In the genomic region with DNA sequence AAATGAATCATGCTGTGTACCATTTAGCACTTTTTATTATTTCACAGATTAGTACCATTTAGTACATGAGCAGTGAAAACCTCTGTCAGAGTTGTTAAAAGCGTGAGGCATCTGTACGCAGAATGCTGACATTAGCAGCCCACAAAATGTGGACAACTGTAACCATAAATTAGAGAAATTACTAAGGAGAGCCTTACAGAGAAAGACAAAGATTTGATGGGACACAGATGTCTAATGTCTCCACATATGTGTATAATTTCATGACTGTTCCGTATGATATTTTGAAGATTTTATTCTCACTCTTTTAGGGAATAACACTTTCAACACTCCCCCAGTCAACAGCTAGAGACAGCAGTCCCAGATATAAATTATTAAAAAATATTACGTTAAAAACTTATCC, we compare ENCODE assay signal across 28 cellular contexts.
"Had no signal": no experiment of that assay in that cellular context is flagged by ENCODE, and none has a peak within 500 bp of the region (broad histone marks: within the 10 kb centered on the region; RNA-seq: fewer than 3 reads in every experiment).

No MANE protein-coding gene starts in this region.

- H3K36me3 ChIP-seq: ascending aorta, cardiac muscle cell had no signal

- H3K9me3 ChIP-seq: ascending aorta had no signal

- H3K4me1 ChIP-seq: ascending aorta had no signal

- DNase-seq: activated B cell treated with CpG ODN at 0.5 μM for 24 hours; activated CD4-positive, alpha-beta memory T cell treated with anti-CD3 and anti-CD28 coated beads for 36 hours; activated CD4-positive, alpha-beta T cell treated with anti-CD3 and anti-CD28 coated beads for 4 hours; activated CD4-positive, alpha-beta T cell treated with anti-CD3 and anti-CD28 coated beads, Interleukin-2, amount 10 ng/mL, durations not matched to agents 24 days and 14 days; activated CD4-positive, alpha-beta T cell treated with anti-CD3 and anti-CD28 coated beads, Interleukin-2, amount 50 U/mL, for 1 hour; activated CD4-positive, alpha-beta T cell treated with anti-CD3 and anti-CD28 coated beads, Interleukin-2, amount 50 U/mL, for 4 hours; activated CD4-positive, CD25-positive, alpha-beta regulatory T cell treated with anti-CD3 and anti-CD28 coated beads, Interleukin-2, amount 50 U/mL, for 72 hours; activated CD8-positive, alpha-beta memory T cell treated with anti-CD3 and anti-CD28 coated beads, Interleukin-2, amount 50 U/mL, for 4 hours; activated CD8-positive, alpha-beta T cell treated with anti-CD3 and anti-CD28 coated beads for 36 hours; activated effector memory CD4-positive, alpha-beta T cell treated with anti-CD3 and anti-CD28 coated beads, Interleukin-2, amount 50 U/mL, for 16 hours; activated naive CD4-positive, alpha-beta T cell treated with anti-CD3 and anti-CD28 coated beads, Interleukin-2, amount 10 ng/mL, durations not matched to agents 7 days and 5 days; activated naive CD4-positive, alpha-beta T cell treated with Interleukin-2 at 50 U/mL for 16 hours; activated naive CD8-positive, alpha-beta T cell treated with anti-CD3 and anti-CD28 coated beads, Interleukin-2, amount 10 ng/mL, durations not matched to agents 7 days and 5 days; activated naive CD8-positive, alpha-beta T cell treated with anti-CD3 and anti-CD28 coated beads, Interleukin-2, amount 50 U/mL, for 24 hours; activated T-cell treated with anti-CD3 and anti-CD28 coated beads for 4 hours; activated T-cell treated with anti-CD3 and anti-CD28 coated beads, Interleukin-2, amount 50 U/mL, for 1 hour; activated T-cell treated with anti-CD3 and anti-CD28 coated beads, Interleukin-2, amount 50 U/mL, for 4 hours; activated T-cell treated with anti-CD3 and anti-CD28 coated beads, Interleukin-2, amount 50 U/mL, for 72 hours; amygdala; anterior cingulate cortex; caudate nucleus; cerebellar nuclear complex; T-helper 1 cell; T-helper 2 cell; T-helper 9 cell had no signal

- H3K27ac ChIP-seq: ascending aorta, cardiac muscle cell, VCaP had no signal

- H3K4me3 ChIP-seq: ascending aorta, cardiac muscle cell had no signal

- H3K27me3 ChIP-seq: ascending aorta, cardiac muscle cell had no signal
